14 cellular contexts compared by ENCODE assay signal in the genomic region with DNA sequence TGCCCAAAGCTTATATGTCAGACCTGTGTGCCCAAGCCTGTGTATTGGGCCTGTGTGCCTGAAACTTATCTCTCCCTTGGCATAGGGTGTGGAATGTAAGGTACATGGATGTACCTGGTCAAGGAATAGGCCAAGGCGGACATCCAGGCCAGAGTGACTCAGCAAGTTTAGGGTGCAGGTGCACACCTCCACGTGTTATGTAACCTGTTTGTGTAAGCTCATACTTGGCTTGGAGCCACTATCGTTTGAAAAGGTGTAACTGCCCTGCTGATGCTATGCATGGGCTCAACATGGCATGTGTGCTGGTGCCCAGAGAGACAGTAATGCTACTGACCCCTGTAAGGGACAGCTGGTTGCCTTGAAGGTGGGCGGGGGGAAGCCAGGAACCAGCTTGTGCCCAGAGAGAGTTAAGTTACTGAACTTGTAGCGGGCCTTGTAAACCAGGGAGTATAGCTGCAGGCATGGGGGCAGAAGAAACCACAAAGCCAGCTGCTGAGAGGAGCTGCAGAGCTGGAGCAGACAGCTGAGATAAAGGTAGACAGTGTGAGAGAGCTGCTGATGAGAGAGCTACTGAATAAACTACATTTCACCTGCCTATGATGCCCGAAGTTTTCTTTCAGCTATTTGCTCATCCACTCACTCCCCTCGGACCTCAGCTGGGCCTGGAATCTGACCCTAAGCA.
DNase-seq lines count a peak whose midpoint lies in the region; ATAC-seq, FAIRE-seq and TF ChIP-seq lines count a peak whose summit lies in the region.
"Had no signal": no experiment of that assay in that cellular context is flagged by ENCODE, and none has a peak within 500 bp of the region (broad histone marks: within the 10 kb centered on the region; RNA-seq: fewer than 3 reads in every experiment).

No MANE protein-coding gene starts in this region.

- H3K27ac Mint-ChIP-seq in MCF 10A (ENCODE audit: low read depth, unreplicated experiment) (no peak overlapping the region), H9 (peak overlapping the region; percentile 36 to 89 (median 67); a peak in 5 of 7 replicates), WTC11 (peak overlapping the region; percentile 3)
- H3K27ac Mint-ChIP-seq: CD4-positive, alpha-beta T cell had no signal

- no peak overlapping the region for H3K9ac ChIP-seq in H9 (ENCODE audit: extremely low read depth, insufficient read length, low read length)
- H3K9ac ChIP-seq: SK-N-SH had no signal

- H3K4me1 Mint-ChIP-seq in MCF 10A (ENCODE audit: insufficient read depth, unreplicated experiment) (no peaks in the 10 kb centered on the region), H9 (peaks cover 25 to 28% of the 10 kb centered on the region in 2 experiments), WTC11 (peaks cover 37% of the 10 kb centered on the region)

- no peak overlapping the region for H2BK12ac ChIP-seq in H9 (ENCODE audit: insufficient read length, low read depth, low read length)

- no peaks in the 10 kb centered on the region for H3K79me2 ChIP-seq in H9 (ENCODE audit: insufficient read depth, low read length)

- H2BK5ac ChIP-seq in H9 (ENCODE audit: insufficient read length, low read length), result no peak overlapping the region

- H3K36me3 ChIP-seq in breast epithelium, result no peaks in the 10 kb centered on the region
- H3K36me3 ChIP-seq in small intestine (ENCODE audit: control insufficient read depth in 2 of 2, insufficient read depth in 2 of 2, low read length in 2 of 2), result no peaks in the 10 kb centered on the region

- no peak for TF ChIP-seq POLR2A in breast epithelium (IDR thresholded peaks at IDR 0.05)

- H3T11ph ChIP-seq in H9 (ENCODE audit: low read length), result no peak overlapping the region

- H4K91ac ChIP-seq in H9 (ENCODE audit: insufficient read length, low read depth, low read length), result no peak overlapping the region

- H3K23ac ChIP-seq in H9 (ENCODE audit: insufficient read length, low read depth, low read length), result no peak overlapping the region

- H3K27me3 Mint-ChIP-seq in MCF 10A (ENCODE audit: insufficient read depth, unreplicated experiment) (no peaks in the 10 kb centered on the region), H9 (ENCODE audit: low read depth) (peaks cover 2% of the 10 kb centered on the region; the same call in 1 of the 2 replicates), WTC11 (ENCODE audit: low read depth) (no peaks in the 10 kb centered on the region)
- H3K27me3 Mint-ChIP-seq: CD4-positive, alpha-beta T cell had no signal

- no peak for FAIRE-seq in small intestine (lab: Jason Lieb, UNC)
- FAIRE-seq: K562 had no signal

- BruUV-seq in MCF 10A (replicated peaks; lab: Mats Ljungman, UMichigan), result no TSS peak

- H3K27ac ChIP-seq in breast epithelium (no peak overlapping the region), H9 (ENCODE audit: insufficient read length, low read depth, low read length) (no peak overlapping the region), small intestine (ENCODE audit: low read depth in 1 of 2, low read length in 1 of 2) (no peak overlapping the region)

- H3K27me3 ChIP-seq in breast epithelium (no peaks in the 10 kb centered on the region), H9 (ENCODE audit: insufficient read depth, low read length) (no peaks in the 10 kb centered on the region), small intestine (ENCODE audit: control insufficient read depth in 2 of 2, insufficient read depth in 2 of 2, low read length in 2 of 2) (no peaks in the 10 kb centered on the region)

- no peak overlapping the region for H3K56ac ChIP-seq in H9 (ENCODE audit: insufficient read length, low read depth, low read length)

- ATAC-seq in WTC11 (no peak), HG02840 (IDR thresholded peaks at IDR 0.05; ENCODE audit: low FRiP score, unreplicated experiment) (no peak), GM18861 (IDR thresholded peaks at IDR 0.05; ENCODE audit: unreplicated experiment) (no peak)
- ATAC-seq: K562 had no signal

- no peak overlapping the region for H3K4me3 Mint-ChIP-seq in MCF 10A (ENCODE audit: unreplicated experiment)
- H3K4me3 Mint-ChIP-seq in H9, result peak overlapping the region in 1 of 2 experiments; percentile 28; a peak in 2 of 5 replicates
- H3K4me3 Mint-ChIP-seq in WTC11, result no peak overlapping the region
- H3K4me3 Mint-ChIP-seq: CD4-positive, alpha-beta T cell had no signal

- CTCF ChIA-PET in MCF 10A (lab: Yijun Ruan, JAX), result no interaction called here
- CTCF ChIA-PET in WTC11 (lab: Charles Lee), result no interaction called here

- H4K5ac ChIP-seq in H9 (ENCODE audit: insufficient read length, low read depth, low read length), result no peak overlapping the region

- H3K9me3 Mint-ChIP-seq in MCF 10A (ENCODE audit: unreplicated experiment), result no peaks in the 10 kb centered on the region
- peaks cover 10 to 11% of the 10 kb centered on the region in 2 experiments; a peak in 4 of 5 replicates for H3K9me3 Mint-ChIP-seq in H9
- peaks cover 16% of the 10 kb centered on the region for H3K9me3 Mint-ChIP-seq in WTC11

- no peaks in the 10 kb centered on the region for H4K20me1 ChIP-seq in H9 (ENCODE audit: control insufficient read depth, insufficient read depth, insufficient read length)

- WGBS in H9 (ENCODE audit: extremely low coverage, insufficient read length, low lambda C conversion rate), result no CpG with 5 or more reads among the region's 7 CpGs
- 69 to 80% (median 76%) methylated on average over 7 of the region's 7 CpGs for WGBS in small intestine, 3 donors

- no peaks in the 10 kb centered on the region for H3K4me1 ChIP-seq in breast epithelium
- peaks cover 3% of the 10 kb centered on the region; the same call in 1 of the 2 replicates for H3K4me1 ChIP-seq in H9 (ENCODE audit: insufficient read depth, low read length)
- H3K4me1 ChIP-seq in small intestine (ENCODE audit: control insufficient read depth in 2 of 2, insufficient read depth in 1 of 2, low read depth in 1 of 2, low read length in 1 of 2), result no peaks in the 10 kb centered on the region

- no peak overlapping the region for H2BK15ac ChIP-seq in H9 (ENCODE audit: low read depth, low read length)

- peak; percentile 40 for DNase-seq in MCF 10A (ENCODE audit: unreplicated experiment)
- DNase-seq in breast epithelium (ENCODE audit: low spot score in 2 of 2), result no peak
- DNase-seq in H9, result no peak
- no peak for DNase-seq in WTC11 (ENCODE audit: low spot score)
- no peak for DNase-seq in small intestine
- DNase-seq: ACHN; CD4-positive, alpha-beta T cell; NCI-H1694 treated with DMSO at 0.1 percent for 48 hours; Right ventricle myocardium superior; SK-N-SH; T-helper 1 cell had no signal

- TF ChIP-seq CTCF in MCF 10A (IDR thresholded peaks at IDR 0.05; ENCODE audit: unreplicated experiment), result no peak
- TF ChIP-seq CTCF in breast epithelium (IDR thresholded peaks at IDR 0.05), result no peak
- no peak for TF ChIP-seq CTCF in H9 (conservative IDR thresholded peaks at IDR 0.05)
- TF ChIP-seq CTCF in WTC11 (IDR thresholded peaks at IDR 0.05), result no peak

- no peaks in the 10 kb centered on the region for H3K79me1 ChIP-seq in H9 (ENCODE audit: insufficient read depth, low read depth, low read length, poor library complexity, severe bottlenecking)

- H3K23me2 ChIP-seq in H9 (ENCODE audit: insufficient read length, low read depth, low read length, poor library complexity, severe bottlenecking), result no peaks in the 10 kb centered on the region

- no peak overlapping the region for H2AK5ac ChIP-seq in H9 (ENCODE audit: insufficient read length, low read length)

- H3K36me3 Mint-ChIP-seq in MCF 10A (ENCODE audit: insufficient read depth, unreplicated experiment) (no peaks in the 10 kb centered on the region), H9 (ENCODE audit: insufficient read depth in 1 of 3, low read depth in 3 of 3) (peaks cover 0 to 16% (median 8%) of the 10 kb centered on the region in 3 experiments; a peak in 5 of 7 replicates), WTC11 (peaks cover 14% of the 10 kb centered on the region)

- H3K4ac ChIP-seq in H9 (ENCODE audit: low read depth, low read length), result no peak overlapping the region

- H3K4me2 ChIP-seq in H9 (ENCODE audit: insufficient read depth, insufficient read length, low read length), result no peak overlapping the region
- H3K4me2 ChIP-seq: SK-N-SH had no signal

- H3K4me3 ChIP-seq in breast epithelium (no peak overlapping the region), small intestine (ENCODE audit: low read depth in 1 of 2, low read length in 2 of 2) (no peak overlapping the region)
- H3K4me3 ChIP-seq: K562 had no signal

- no peak overlapping the region for H3K18ac ChIP-seq in H9 (ENCODE audit: insufficient read length, low read depth, low read length)

- H2BK120ac ChIP-seq in H9 (ENCODE audit: low read depth, low read length, poor library complexity, severe bottlenecking), result no peak overlapping the region

- POLR2A ChIA-PET in MCF 10A (lab: Yijun Ruan, JAX), result interaction anchor here (0.7 kb wide), 1 partner anchor 42 kb away, joined by 3 read pairs; no protein-coding TSS in a partner anchor
- POLR2A ChIA-PET in WTC11 (lab: Charles Lee), result no interaction called here

- H2BK20ac ChIP-seq in H9 (ENCODE audit: low read depth, low read length, poor library complexity, severe bottlenecking), result no peak overlapping the region

- no peak overlapping the region for H4K8ac ChIP-seq in H9 (replicated peaks; ENCODE audit: insufficient read length, low read depth, low read length)

- intact Hi-C loops in MCF 10A (cut with micrococcal nuclease) (no loop called here), breast epithelium (cut with DNase I; ENCODE audit: low total_unique reads) (loop anchor here (5.0 kb wide), 1 partner anchor 1725 kb away; no protein-coding TSS in a partner anchor)

- no peak overlapping the region for H2AFZ ChIP-seq in H9 (ENCODE audit: low read length)

- H3K14ac ChIP-seq in H9 (ENCODE audit: insufficient read depth, low read length), result no peak overlapping the region

- H3K9me3 ChIP-seq in breast epithelium, result no peaks in the 10 kb centered on the region
- peaks cover 9% of the 10 kb centered on the region for H3K9me3 ChIP-seq in H9 (ENCODE audit: control insufficient read depth, low read depth, low read length)
- peaks cover 2% of the 10 kb centered on the region for H3K9me3 ChIP-seq in small intestine (ENCODE audit: control insufficient read depth, low read depth)
- H3K9me3 ChIP-seq: SK-N-SH had no signal

TF ChIP-seq in WTC11, 78 proteins besides CTCF, POLR2A, EP300 and RAD21:
- 0 out of 2 replicates have a peak, but pooled peaks have one; percentile 28 for TF ChIP-seq TEAD1 (CRISPR knock-in tag; IDR thresholded peaks at IDR 0.05)
- TF ChIP-seq, protein P1, sequence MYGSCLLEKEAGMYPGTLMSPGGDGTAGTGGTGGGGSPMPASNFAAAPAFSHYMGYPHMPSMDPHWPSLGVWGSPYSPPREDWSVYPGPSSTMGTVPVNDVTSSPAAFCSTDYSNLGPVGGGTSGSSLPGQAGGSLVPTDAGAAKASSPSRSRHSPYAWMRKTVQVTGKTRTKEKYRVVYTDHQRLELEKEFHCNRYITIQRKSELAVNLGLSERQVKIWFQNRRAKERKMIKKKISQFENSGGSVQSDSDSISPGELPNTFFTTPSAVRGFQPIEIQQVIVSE (CRISPR knock-in tag; IDR thresholded peaks at IDR 0.05; ENCODE audit: borderline replicate concordance), result no peak
TF ChIP-seq in WTC11: peak in this region for 1.
